ENCODE assay signal across 32 cellular contexts in genomic region chr11:72234920-72235319, GRCh38. TPM values are rescaled to one million over a fixed set of nuclear protein-coding genes. Genes with fewer than 3 reads are reported as not detected.
DNase-seq lines count a peak whose midpoint lies in the region; FAIRE-seq and TF ChIP-seq lines count a peak whose summit lies in the region.
"Had no signal": no experiment of that assay in that cellular context is flagged by ENCODE, and none has a peak within 500 bp of the region (broad histone marks: within the 10 kb centered on the region; RNA-seq: fewer than 3 reads in every experiment).

No MANE protein-coding gene starts in this region.

- WGBS in trophoblast cell (ENCODE audit: extremely low coverage, insufficient coverage, insufficient read length) = no CpG with 5 or more reads among the region's 4 CpGs

- no peak overlapping the region for H3K4me3 Mint-ChIP-seq in astrocyte (ENCODE audit: unreplicated experiment)
- no peak overlapping the region for H3K4me3 Mint-ChIP-seq in nephron progenitor cell
- H3K4me3 Mint-ChIP-seq in glutamatergic neuron (ENCODE audit: unreplicated experiment) = no peak overlapping the region
- H3K4me3 Mint-ChIP-seq: activated CD4-positive, alpha-beta T cell treated with anti-CD3 and anti-CD28 coated beads, Interleukin-2, amount 10 ng/mL, durations not matched to agents 24 days and 14 days; CD14-positive monocyte had no signal

- no peak for FAIRE-seq in astrocyte (lab: Jason Lieb, UNC)
- FAIRE-seq: D721Med, endothelial cell of umbilical vein, GM12891, islet of Langerhans had no signal

- H3K4me1 ChIP-seq in BLaER1 treated with 17β-estradiol and CSF1 and Interleukin-3, amounts not matched to agents 10 nM and 100 nM = peaks cover 41 to 77% (median 56%) of the 10 kb centered on the region in 10 experiments
- H3K4me1 ChIP-seq in astrocyte (ENCODE audit: insufficient read depth, low read length) = peaks cover 15% of the 10 kb centered on the region
- no peaks in the 10 kb centered on the region for H3K4me1 ChIP-seq in PC-9 (replicated peaks; ENCODE audit: insufficient read depth)
- H3K4me1 ChIP-seq in trophoblast cell (ENCODE audit: control insufficient read depth in 1 of 2, insufficient read depth in 2 of 2, low read length in 2 of 2) = peaks cover 8 to 16% of the 10 kb centered on the region in 2 experiments

- H3K27ac ChIP-seq in BLaER1 treated with 17β-estradiol and CSF1 and Interleukin-3, amounts not matched to agents 10 nM and 100 nM = peak overlapping the region in 4 of 11 experiments; percentile 16 to 52 (median 36); a peak in 3 of 22 replicates
- H3K27ac ChIP-seq in astrocyte (ENCODE audit: low read depth, low read length) (no peak overlapping the region), PC-9 (no peak overlapping the region), trophoblast cell (ENCODE audit: low read depth, low read length) (no peak overlapping the region)
- H3K27ac ChIP-seq: body of pancreas, GM23248, uterus, WERI-Rb-1 had no signal

- intact Hi-C loops in PC-9 (cut with micrococcal nuclease; ENCODE audit: unreplicated experiment) = no loop called here

- no peak overlapping the region for H4K91ac ChIP-seq in trophoblast cell (ENCODE audit: low read depth, low read length)

- H4K12ac ChIP-seq in trophoblast cell (ENCODE audit: low read depth, low read length) = no peak overlapping the region

- no peak overlapping the region for H2BK120ac ChIP-seq in trophoblast cell (ENCODE audit: insufficient read depth, low read length, poor library complexity)

- peak overlapping the region; percentile 14 for H3K27ac Mint-ChIP-seq in astrocyte (ENCODE audit: unreplicated experiment)
- H3K27ac Mint-ChIP-seq in nephron progenitor cell = peak overlapping the region; percentile 3
- no peak overlapping the region for H3K27ac Mint-ChIP-seq in glutamatergic neuron (ENCODE audit: unreplicated experiment)
- H3K27ac Mint-ChIP-seq: activated CD4-positive, alpha-beta T cell treated with anti-CD3 and anti-CD28 coated beads, Interleukin-2, amount 10 ng/mL, durations not matched to agents 24 days and 14 days had no signal

- in situ Hi-C loops in GM13977 (cut with MboI; ENCODE audit: low pct_unique_long_range_greater_than_20kb, low sequenced_read_pairs, unreplicated experiment) = no loop called here
- in situ Hi-C loops in GM13976 (cut with MboI; ENCODE audit: low sequenced_read_pairs, unreplicated experiment) = no loop called here

- H3K4me1 Mint-ChIP-seq in astrocyte (ENCODE audit: low read depth, unreplicated experiment) = peaks cover 11% of the 10 kb centered on the region
- H3K4me1 Mint-ChIP-seq in nephron progenitor cell = peaks cover 36% of the 10 kb centered on the region
- H3K4me1 Mint-ChIP-seq in glutamatergic neuron (ENCODE audit: low read depth, unreplicated experiment) = peaks cover 2% of the 10 kb centered on the region

- no peak overlapping the region for H3K18ac ChIP-seq in trophoblast cell (ENCODE audit: low read length)

- H3K27me3 Mint-ChIP-seq in astrocyte (ENCODE audit: low read depth, unreplicated experiment) = peaks cover 2% of the 10 kb centered on the region
- H3K27me3 Mint-ChIP-seq in nephron progenitor cell (ENCODE audit: low read depth, poor library complexity) = peaks cover 15% of the 10 kb centered on the region
- H3K27me3 Mint-ChIP-seq in glutamatergic neuron (ENCODE audit: unreplicated experiment) = peaks cover 8% of the 10 kb centered on the region

- no peak overlapping the region for H2BK12ac ChIP-seq in trophoblast cell (ENCODE audit: low read length)

- H4K20me1 ChIP-seq in BLaER1 treated with 17β-estradiol and CSF1 and Interleukin-3, amounts not matched to agents 10 nM and 100 nM = peaks cover 68 to 100% (median 90%) of the 10 kb centered on the region in 11 experiments
- H4K20me1 ChIP-seq in astrocyte (ENCODE audit: insufficient read depth, low read length) (peaks cover 93% of the 10 kb centered on the region), PC-9 (ENCODE audit: insufficient read depth) (peaks cover 20% of the 10 kb centered on the region)

- H3F3A ChIP-seq in PC-9 (ENCODE audit: insufficient read depth, low read depth) = peaks cover 41% of the 10 kb centered on the region

- POLR2A ChIA-PET in PC-9 (lab: Charles Lee; ENCODE audit: unreplicated experiment) = interaction anchor here (0.6 kb wide), 1 partner anchor 256 kb away, joined by 4 read pairs; no protein-coding TSS in a partner anchor

- DNase-seq in GM13977 (ENCODE audit: low spot score) (peak; percentile 23), astrocyte (ENCODE audit: low read depth) (no peak), nephron progenitor cell (no peak), GM13976 (ENCODE audit: low spot score) (no peak), PC-9 (no peak), trophoblast cell (no peak), glutamatergic neuron (no peak)
- DNase-seq: activated CD4-positive, alpha-beta T cell treated with anti-CD3 and anti-CD28 coated beads, Interleukin-2, amount 10 ng/mL, durations not matched to agents 24 days and 14 days; activated gamma-delta T cell; body of pancreas; GM23248; NCI-H1105; NCI-H187 treated with DMSO at 0.1 percent for 48 hours; NCI-H524; PC-3; right cardiac atrium; Right ventricle myocardium superior; stimulated activated CD4-positive, alpha-beta T cell treated with anti-CD3 and anti-CD28 coated beads, Interleukin-4, amount 100 ng/mL, for 1 hour; SW 1271; T1000; uterus; WERI-Rb-1 had no signal

- peak overlapping the region in 3 of 11 experiments; percentile 5 to 48 (median 47); a peak in 4 of 22 replicates for H3K9ac ChIP-seq in BLaER1 treated with 17β-estradiol and CSF1 and Interleukin-3, amounts not matched to agents 10 nM and 100 nM
- H3K9ac ChIP-seq in astrocyte (ENCODE audit: low read length) (no peak overlapping the region), trophoblast cell (ENCODE audit: low read length) (no peak overlapping the region)
- H3K9ac ChIP-seq: GM23248 had no signal

- H3K36me3 Mint-ChIP-seq in astrocyte (ENCODE audit: low read depth, unreplicated experiment) = peaks cover 30% of the 10 kb centered on the region
- peaks cover 42% of the 10 kb centered on the region for H3K36me3 Mint-ChIP-seq in nephron progenitor cell (ENCODE audit: low read depth)
- H3K36me3 Mint-ChIP-seq in glutamatergic neuron (ENCODE audit: unreplicated experiment) = no peaks in the 10 kb centered on the region

- H2AFZ ChIP-seq in astrocyte (ENCODE audit: low read depth, low read length) (no peak overlapping the region), PC-9 (no peak overlapping the region), trophoblast cell (ENCODE audit: insufficient read depth, low read length, poor library complexity) (no peak overlapping the region)
- H2AFZ ChIP-seq: GM23248 had no signal

- H3K23ac ChIP-seq in trophoblast cell (ENCODE audit: low read length) = no peak overlapping the region

- peaks cover 87 to 93% (median 89%) of the 10 kb centered on the region in 11 experiments for H3K36me3 ChIP-seq in BLaER1 treated with 17β-estradiol and CSF1 and Interleukin-3, amounts not matched to agents 10 nM and 100 nM
- H3K36me3 ChIP-seq in astrocyte (ENCODE audit: insufficient read depth, low read length) (peaks cover 42% of the 10 kb centered on the region), PC-9 (ENCODE audit: low read depth) (peaks cover 17% of the 10 kb centered on the region; the same call in 1 of the 2 replicates), trophoblast cell (ENCODE audit: control insufficient read depth in 1 of 2, insufficient read depth in 2 of 2, low read length in 2 of 2) (peaks cover 78 to 80% of the 10 kb centered on the region in 2 experiments)
- H3K36me3 ChIP-seq: uterus had no signal

- no peaks in the 10 kb centered on the region for H3K9me3 Mint-ChIP-seq in astrocyte (ENCODE audit: unreplicated experiment)
- no peaks in the 10 kb centered on the region for H3K9me3 Mint-ChIP-seq in nephron progenitor cell
- peaks cover 2% of the 10 kb centered on the region for H3K9me3 Mint-ChIP-seq in glutamatergic neuron (ENCODE audit: unreplicated experiment)
- H3K9me3 Mint-ChIP-seq: activated CD4-positive, alpha-beta T cell treated with anti-CD3 and anti-CD28 coated beads, Interleukin-2, amount 10 ng/mL, durations not matched to agents 24 days and 14 days had no signal

- H4K8ac ChIP-seq in trophoblast cell (ENCODE audit: low read depth, low read length) = no peak overlapping the region

- H3K79me2 ChIP-seq in astrocyte (ENCODE audit: insufficient read depth, low read length) (peaks cover 12% of the 10 kb centered on the region), PC-9 (ENCODE audit: low read depth) (no peaks in the 10 kb centered on the region), trophoblast cell (ENCODE audit: control insufficient read depth, insufficient read depth, low read length, poor library complexity) (no peaks in the 10 kb centered on the region)

- no peak overlapping the region for H3K4ac ChIP-seq in trophoblast cell (ENCODE audit: low read depth, low read length)

- CTCF ChIA-PET in PC-9 (lab: Charles Lee) = no interaction called here

- H3K79me1 ChIP-seq in trophoblast cell (ENCODE audit: low read length) = peaks cover 5% of the 10 kb centered on the region

- no peaks in the 10 kb centered on the region for H3K9me3 ChIP-seq in BLaER1 treated with 17β-estradiol and CSF1 and Interleukin-3, amounts not matched to agents 10 nM and 100 nM (replicated peaks in 1 of 11)
- no peaks in the 10 kb centered on the region for H3K9me3 ChIP-seq in astrocyte (ENCODE audit: insufficient read depth, low read depth, low read length)
- H3K9me3 ChIP-seq in PC-9 (ENCODE audit: insufficient read depth, low read depth) = no peaks in the 10 kb centered on the region
- peaks cover under 1% of the 10 kb centered on the region for H3K9me3 ChIP-seq in trophoblast cell (ENCODE audit: insufficient read depth, low read depth, low read length)
- H3K9me3 ChIP-seq: body of pancreas, uterus had no signal

- H2BK5ac ChIP-seq in trophoblast cell (ENCODE audit: low read depth, low read length, poor library complexity) = no peak overlapping the region

- no peaks in the 10 kb centered on the region for H3K9me2 ChIP-seq in PC-9 (ENCODE audit: insufficient read depth)

- H3K4me3 ChIP-seq in BLaER1 treated with 17β-estradiol and CSF1 and Interleukin-3, amounts not matched to agents 10 nM and 100 nM = no peak overlapping the region
- H3K4me3 ChIP-seq in astrocyte (ENCODE audit: insufficient read depth, low read depth, low read length) (no peak overlapping the region), PC-9 (no peak overlapping the region), trophoblast cell (ENCODE audit: low read depth, low read length) (no peak overlapping the region)
- H3K4me3 ChIP-seq: body of pancreas, GM23248, uterus had no signal

- BruUV-seq in PC-9 (replicated peaks; lab: Mats Ljungman, UMichigan) = no TSS peak

- peaks cover 20 to 34% (median 27%) of the 10 kb centered on the region in 11 experiments for H3K27me3 ChIP-seq in BLaER1 treated with 17β-estradiol and CSF1 and Interleukin-3, amounts not matched to agents 10 nM and 100 nM
- peaks cover 2% of the 10 kb centered on the region for H3K27me3 ChIP-seq in astrocyte (ENCODE audit: insufficient read depth, low read length)
- no peaks in the 10 kb centered on the region for H3K27me3 ChIP-seq in PC-9 (ENCODE audit: insufficient read depth, low read depth)
- peaks cover under 1% of the 10 kb centered on the region for H3K27me3 ChIP-seq in trophoblast cell (ENCODE audit: insufficient read depth, low read length)
- H3K27me3 ChIP-seq: uterus had no signal

- no peak for TF ChIP-seq CTCF in GM13977 (IDR thresholded peaks at IDR 0.05; ENCODE audit: extremely low read depth, insufficient read depth, missing control alignments)
- TF ChIP-seq CTCF in astrocyte (IDR thresholded peaks at IDR 0.05; ENCODE audit: insufficient read depth, low read depth, low read length) = no peak
- no peak for TF ChIP-seq CTCF in nephron progenitor cell (IDR thresholded peaks at IDR 0.05)
- no peak for TF ChIP-seq CTCF in GM13976 (IDR thresholded peaks at IDR 0.05; ENCODE audit: borderline replicate concordance, control extremely low read depth, extremely low read depth, insufficient read depth, missing control alignments)
- no peak for TF ChIP-seq CTCF in PC-9 (conservative IDR thresholded peaks at IDR 0.05)
- TF ChIP-seq CTCF in glutamatergic neuron (IDR thresholded peaks at IDR 0.05; ENCODE audit: partially characterized antibody, unreplicated experiment) = no peak

- H2AK5ac ChIP-seq in trophoblast cell (ENCODE audit: low read length) = no peak overlapping the region

- H3K14ac ChIP-seq in trophoblast cell (ENCODE audit: low read length) = no peak overlapping the region

- H3K4me2 ChIP-seq in BLaER1 treated with 17β-estradiol and CSF1 and Interleukin-3, amounts not matched to agents 10 nM and 100 nM = peak overlapping the region in 6 of 11 experiments; percentile 19 to 68 (median 62); a peak in 8 of 22 replicates
- H3K4me2 ChIP-seq in astrocyte (ENCODE audit: low read length) = no peak overlapping the region
- H3K4me2 ChIP-seq in PC-9 = no peak overlapping the region
- H3K4me2 ChIP-seq in trophoblast cell (ENCODE audit: low read length) = no peak overlapping the region

RNA-seq across cellular contexts. Expression of gene PHOX2A, which starts 9.1 kb away (rescaled TPM):
- total RNA-seq in astrocyte (0.36 TPM in 1 of 2 replicates, not detected in the other), PC-9 (2021) (not detected in 2 replicates), glutamatergic neuron (ENCODE audit: unreplicated experiment) (12.0 TPM)
- polyA plus RNA-seq in trophoblast cell (2013) = 9.5 and 11.0 TPM in 2 replicates
- total RNA-seq: activated CD4-positive, alpha-beta T cell treated with anti-CD3 and anti-CD28 coated beads, Interleukin-2, amount 10 ng/mL, durations not matched to agents 24 days and 14 days; body of pancreas; cerebellum; endothelial cell of umbilical vein; GM23248; liver; PC-3; right cardiac atrium; Right ventricle myocardium superior; temporal lobe; uterus had no signal
- polyA plus RNA-seq: CD14-positive monocyte, endothelial cell of umbilical vein, GM23248, liver, neural cell had no signal

RNA-seq across cellular contexts. Expression of gene INPPL1, which starts 10.4 kb away (rescaled TPM):
- total RNA-seq in astrocyte = 274 and 276 TPM in 2 replicates
- 195 and 199 TPM in 2 replicates for total RNA-seq in PC-9 (2021)
- polyA plus RNA-seq in trophoblast cell (2013) = 128 and 130 TPM in 2 replicates
- 62.8 TPM for total RNA-seq in glutamatergic neuron (ENCODE audit: unreplicated experiment)

RNA-seq across cellular contexts. Expression of gene FOLR2, which starts 18.3 kb away (rescaled TPM):
- total RNA-seq in astrocyte (not detected in 2 replicates), PC-9 (2021) (not detected in 2 replicates), glutamatergic neuron (ENCODE audit: unreplicated experiment) (not detected)
- not detected in 2 replicates for polyA plus RNA-seq in trophoblast cell (2013)
- total RNA-seq: activated CD4-positive, alpha-beta T cell treated with anti-CD3 and anti-CD28 coated beads, Interleukin-2, amount 10 ng/mL, durations not matched to agents 24 days and 14 days; endothelial cell of umbilical vein; GM23248; PC-3 had no signal
- polyA plus RNA-seq: endothelial cell of umbilical vein, GM23248, neural cell had no signal

RNA-seq across cellular contexts. Expression of gene FOLR1, which starts 43.0 kb away (rescaled TPM):
- total RNA-seq in astrocyte = 3.2 and 3.6 TPM in 2 replicates
- total RNA-seq in PC-9 (2021) = 4.7 and 5.0 TPM in 2 replicates
- 33.1 and 40.4 TPM in 2 replicates for polyA plus RNA-seq in trophoblast cell (2013)
- total RNA-seq in glutamatergic neuron (ENCODE audit: unreplicated experiment) = not detected
- total RNA-seq: activated CD4-positive, alpha-beta T cell treated with anti-CD3 and anti-CD28 coated beads, Interleukin-2, amount 10 ng/mL, durations not matched to agents 24 days and 14 days; endothelial cell of umbilical vein; GM23248 had no signal
- polyA plus RNA-seq: CD14-positive monocyte, endothelial cell of umbilical vein, neural cell had no signal

Comparison
In these comparisons a context has a peak if more than half of its experiments do, and no peak if none do; other contexts are left out.
1. H3K4me2 ChIP-seq: peak in BLaER1 treated with 17β-estradiol and CSF1 and Interleukin-3, amounts not matched to agents 10 nM and 100 nM (6 of 11); none in astrocyte (single experiment), PC-9 (single experiment) and trophoblast cell (single experiment).